ENCODE assay signal across 23 cellular contexts in genomic region chr6:21639316-21639715, GRCh38.
"Had no signal": no experiment of that assay in that cellular context is flagged by ENCODE, and none has a peak within 500 bp of the region (broad histone marks: within the 10 kb centered on the region; RNA-seq: fewer than 3 reads in every experiment).

No MANE protein-coding gene starts in this region.

- H3K4me2 ChIP-seq: smooth muscle cell had no signal

- H3K27ac ChIP-seq: colonic mucosa, esophagus muscularis mucosa, heart right ventricle, lower lobe of right lung, parathyroid adenoma, stomach, thyroid gland, vagina had no signal

- H3K36me3 ChIP-seq: colonic mucosa, esophagus muscularis mucosa, heart right ventricle, lower lobe of right lung, stomach, thyroid gland, vagina had no signal

- H3K9me3 ChIP-seq: colonic mucosa, esophagus muscularis mucosa, lower lobe of right lung, thyroid gland, vagina had no signal

- H3K27me3 ChIP-seq: colonic mucosa, esophagus muscularis mucosa, heart right ventricle, stomach, thyroid gland, vagina had no signal

- H3K4me1 ChIP-seq: colonic mucosa, lower lobe of right lung, parathyroid adenoma, stomach, thyroid gland had no signal

- H3K79me2 ChIP-seq: parathyroid adenoma had no signal

- H2AFZ ChIP-seq: parathyroid adenoma had no signal

- H3K4me3 ChIP-seq: colonic mucosa, esophagus muscularis mucosa, heart right ventricle, lower lobe of right lung, smooth muscle cell, stomach, thyroid gland, vagina had no signal

- DNase-seq: colonic mucosa; effector CD8-positive, alpha-beta T cell; endodermal cell; foreskin melanocyte; glutamatergic neuron; heart right ventricle; hippocampal formation; islet precursor cell; left ventricle myocardium superior; lower lobe of right lung; natural killer cell; stimulated activated CD4-positive, alpha-beta T cell treated with anti-CD3 and anti-CD28 coated beads, Interleukin-12 subunit alpha, Interleukin-12 subunit beta, amount 100 ng/mL, for 4 hours; stimulated activated CD4-positive, alpha-beta T cell treated with anti-CD3 and anti-CD28 coated beads, Interleukin-1b, Interleukin-23, amount 100 ng/mL, for 48 hours; stimulated activated CD4-positive, alpha-beta T cell treated with anti-CD3 and anti-CD28 coated beads, Interleukin-4, amount 100 ng/mL, for 1 hour; stimulated activated naive CD4-positive, alpha-beta T cell treated with Interleukin-2 at 50 U/mL for 16 hours; stomach; thyroid gland had no signal

- H3K9ac ChIP-seq: parathyroid adenoma had no signal

- ATAC-seq: heart right ventricle; left ventricle myocardium superior; lower lobe of right lung; natural killer cell; sciatic nerve; stimulated activated effector memory CD8-positive, alpha-beta T cell treated with anti-CD3 and anti-CD28 coated beads, Interleukin-12 subunit alpha, Interleukin-12 subunit beta, amount 100 ng/mL, for 72 hours had no signal
